ENCODE assay signal across 8 cellular contexts in genomic region chr9:76459691-76460635, GRCh38. TPM values are rescaled to one million over a fixed set of nuclear protein-coding genes. Genes with fewer than 3 reads are reported as not detected.
DNase-seq lines count a peak whose midpoint lies in the region; ATAC-seq and TF ChIP-seq lines count a peak whose summit lies in the region.

No MANE protein-coding gene starts in this region.

- H3K27me3 ChIP-seq in BLaER1 (peaks cover 5% of the 10 kb centered on the region; the same call in 1 of the 2 replicates), gastroesophageal sphincter (peaks cover 29% of the 10 kb centered on the region)

- no peaks in the 10 kb centered on the region for H3K9me3 Mint-ChIP-seq in activated CD8-positive, alpha-beta T cell treated with anti-CD3 and anti-CD28 coated beads, Interleukin-2, amount 10 ng/mL, durations not matched to agents 7 days and 5 days (ENCODE audit: insufficient read depth)
- H3K9me3 Mint-ChIP-seq in neural crest cell: no peaks in the 10 kb centered on the region

- CTCF ChIA-PET in activated CD8-positive, alpha-beta T cell treated with anti-CD3 and anti-CD28 coated beads, Interleukin-2, amount 10 ng/mL, durations not matched to agents 7 days and 5 days (lab: Charles Lee): interaction anchor here (0.7 to 7.6 kb wide), 8 partner anchors 8 to 244 kb away, joined by 3 to 71 read pairs (median 4); no protein-coding TSS in a partner anchor

- peaks cover 56% of the 10 kb centered on the region for H3K4me1 ChIP-seq in BLaER1
- H3K4me1 ChIP-seq in gastroesophageal sphincter: peaks cover 0 to 21% (median 3%) of the 10 kb centered on the region in 3 donors

- peak overlapping the region; percentile 88 for H3K27ac Mint-ChIP-seq in activated CD8-positive, alpha-beta T cell treated with anti-CD3 and anti-CD28 coated beads, Interleukin-2, amount 10 ng/mL, durations not matched to agents 7 days and 5 days
- H3K27ac Mint-ChIP-seq in neural crest cell (ENCODE audit: unreplicated experiment): no peak overlapping the region

- peak; percentile 36 for DNase-seq in GM13976 (ENCODE audit: low spot score)
- DNase-seq in NCI-H1092 treated with DMSO at 0.1 percent for 48 hours (lab: John Stamatoyannopoulos, UW): peak; percentile 82
- DNase-seq in activated CD8-positive, alpha-beta T cell treated with anti-CD3 and anti-CD28 coated beads, Interleukin-2, amount 10 ng/mL, durations not matched to agents 7 days and 5 days: no peak
- DNase-seq in neural crest cell (ENCODE audit: low read depth, low spot score): peak; percentile 4

- no peaks in the 10 kb centered on the region for H3K9me3 ChIP-seq in BLaER1
- no peaks in the 10 kb centered on the region for H3K9me3 ChIP-seq in gastroesophageal sphincter

- POLR2A ChIA-PET in activated CD8-positive, alpha-beta T cell treated with anti-CD3 and anti-CD28 coated beads, Interleukin-2, amount 10 ng/mL, durations not matched to agents 7 days and 5 days (lab: Charles Lee): interaction anchor here (1.0 to 1.7 kb wide), 6 partner anchors 8 to 199 kb away, joined by 3 to 7 read pairs (median 4); partner anchors contain the start of gene RFK

- H3K27ac ChIP-seq in BLaER1: peak overlapping the region; percentile 57; the same call in 1 of the 2 replicates
- peak overlapping the region in 2 of 4 donors; percentile 53 to 56 for H3K27ac ChIP-seq in gastroesophageal sphincter

- peak overlapping the region; percentile 96 for H3K4me3 Mint-ChIP-seq in activated CD8-positive, alpha-beta T cell treated with anti-CD3 and anti-CD28 coated beads, Interleukin-2, amount 10 ng/mL, durations not matched to agents 7 days and 5 days
- H3K4me3 Mint-ChIP-seq in neural crest cell: peak overlapping the region; percentile 87

- WGBS in gastroesophageal sphincter (ENCODE audit: low coverage in 1 of 2), 2 donors: 4 to 13% methylated on average over 19 to 32 of the region's 32 CpGs

- no peak for TF ChIP-seq POLR2A in gastroesophageal sphincter (IDR thresholded peaks at IDR 0.05)

- TF ChIP-seq EP300 in gastroesophageal sphincter (IDR thresholded peaks at IDR 0.05): no peak

- no peaks in the 10 kb centered on the region for H3K27me3 Mint-ChIP-seq in activated CD8-positive, alpha-beta T cell treated with anti-CD3 and anti-CD28 coated beads, Interleukin-2, amount 10 ng/mL, durations not matched to agents 7 days and 5 days (ENCODE audit: low read depth)
- H3K27me3 Mint-ChIP-seq in neural crest cell (ENCODE audit: low read depth): peaks cover 27% of the 10 kb centered on the region

- no peak for TF ChIP-seq CTCF in GM13976 (IDR thresholded peaks at IDR 0.05; ENCODE audit: borderline replicate concordance, control extremely low read depth, extremely low read depth, insufficient read depth, missing control alignments)
- TF ChIP-seq CTCF in gastroesophageal sphincter (IDR thresholded peaks at IDR 0.05): no peak
- peak; percentile 66 for TF ChIP-seq CTCF in neural crest cell (conservative IDR thresholded peaks at IDR 0.05)

- H3K4me2 ChIP-seq in BLaER1: peak overlapping the region; percentile 95

- no peaks in the 10 kb centered on the region for H3K36me3 ChIP-seq in BLaER1
- H3K36me3 ChIP-seq in gastroesophageal sphincter: no peaks in the 10 kb centered on the region

- no peak for ATAC-seq in activated CD8-positive, alpha-beta T cell treated with anti-CD3 and anti-CD28 coated beads, Interleukin-2, amount 10 ng/mL, durations not matched to agents 7 days and 5 days
- ATAC-seq in gastroesophageal sphincter: peak; percentile 36
- ATAC-seq in GM21528 (IDR thresholded peaks at IDR 0.05; ENCODE audit: low FRiP score, unreplicated experiment): no peak
- no peak for ATAC-seq in GM21737 (IDR thresholded peaks at IDR 0.05; ENCODE audit: unreplicated experiment)

- H3K9ac ChIP-seq in BLaER1: peak overlapping the region; percentile 73

- H4K20me1 ChIP-seq in BLaER1: peaks cover 34% of the 10 kb centered on the region

- H3K4me1 Mint-ChIP-seq in activated CD8-positive, alpha-beta T cell treated with anti-CD3 and anti-CD28 coated beads, Interleukin-2, amount 10 ng/mL, durations not matched to agents 7 days and 5 days (ENCODE audit: low read depth): peaks cover 35% of the 10 kb centered on the region
- H3K4me1 Mint-ChIP-seq in neural crest cell: peaks cover 17% of the 10 kb centered on the region

- in situ Hi-C loops in GM13976 (cut with MboI; ENCODE audit: low sequenced_read_pairs, unreplicated experiment): loop anchor here (10.0 kb wide), 1 partner anchor 115 kb away; no protein-coding TSS in a partner anchor

- peaks cover 9% of the 10 kb centered on the region for H3K36me3 Mint-ChIP-seq in activated CD8-positive, alpha-beta T cell treated with anti-CD3 and anti-CD28 coated beads, Interleukin-2, amount 10 ng/mL, durations not matched to agents 7 days and 5 days (ENCODE audit: low read depth)
- H3K36me3 Mint-ChIP-seq in neural crest cell (ENCODE audit: low read depth): no peaks in the 10 kb centered on the region

- H3K4me3 ChIP-seq in BLaER1: peak overlapping the region; percentile 85
- peak overlapping the region; percentile 67 to 69 for H3K4me3 ChIP-seq in gastroesophageal sphincter

RNA-seq across cellular contexts. Expression of gene GCNT1, which starts 1.0 kb away (rescaled TPM):
- 1 to 10 TPM; 7.7 to 8.0 TPM for total RNA-seq in activated CD8-positive, alpha-beta T cell treated with anti-CD3 and anti-CD28 coated beads, Interleukin-2, amount 10 ng/mL, durations not matched to agents 7 days and 5 days
- total RNA-seq in gastroesophageal sphincter (1 to 10 TPM; 2.0 to 5.7 (median 3.5) TPM), neural crest cell (1.6 and 2.3 TPM in 2 replicates)
